In the genomic region with DNA sequence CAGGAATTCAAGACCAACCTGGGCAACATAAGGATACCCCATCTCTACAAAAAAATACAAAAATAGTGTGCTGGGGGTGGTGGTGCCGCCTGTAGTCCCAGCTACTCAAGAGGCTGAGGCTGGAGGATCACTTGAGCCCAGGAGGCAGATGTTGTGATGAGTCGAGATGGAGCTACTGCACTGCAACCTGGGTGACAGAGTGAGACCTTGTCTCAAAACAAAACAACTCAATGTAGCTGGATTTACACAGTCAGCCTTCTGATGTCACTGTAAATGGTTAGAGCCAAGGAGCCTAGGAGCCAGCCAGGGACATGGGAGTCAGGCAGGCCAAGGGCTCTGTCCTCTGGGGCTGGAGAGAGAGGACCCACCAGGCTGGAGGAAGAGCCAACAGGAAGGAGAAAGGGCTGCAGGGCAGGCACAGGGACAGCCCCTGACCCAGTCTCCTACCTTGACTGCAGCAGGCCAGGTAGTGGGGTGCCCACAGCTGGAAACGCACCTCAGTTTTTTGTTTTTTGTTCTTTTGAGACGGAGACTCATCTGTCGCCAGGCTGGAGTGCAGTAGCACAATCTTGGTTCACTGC, we compare ENCODE assay signal across 29 cellular contexts. TPM values are rescaled to one million over a fixed set of nuclear protein-coding genes. Genes with fewer than 3 reads are reported as not detected.
DNase-seq lines count a peak whose midpoint lies in the region; ATAC-seq, FAIRE-seq and TF ChIP-seq lines count a peak whose summit lies in the region.
"Had no signal": no experiment of that assay in that cellular context is flagged by ENCODE, and none has a peak within 500 bp of the region (broad histone marks: within the 10 kb centered on the region; RNA-seq: fewer than 3 reads in every experiment).

No MANE protein-coding gene starts in this region.

- TF ChIP-seq POLR2A in H1 (IDR thresholded peaks at IDR 0.05; ENCODE audit: control extremely low read depth in 1 of 2, low read depth in 2 of 2, low read length in 2 of 2) (no peak), lower leg skin (IDR thresholded peaks at IDR 0.05) (no peak)

- no peak overlapping the region for H2BK12ac ChIP-seq in H1 (ENCODE audit: low read depth, low read length)

- peaks cover 27% of the 10 kb centered on the region for H3F3A ChIP-seq in SK-N-SH (replicated peaks; ENCODE audit: insufficient read depth)

- H2BK5ac ChIP-seq in H1 (ENCODE audit: low read depth, low read length) = no peak overlapping the region

- H3K27ac ChIP-seq in SK-N-SH (ENCODE audit: low read depth in 2 of 2, low read length in 1 of 2) (no peak overlapping the region), HEK293 (ENCODE audit: extremely low read depth, low read depth, low read length) (no peak overlapping the region), H1 (ENCODE audit: low read depth, low read length) (no peak overlapping the region)
- H3K27ac ChIP-seq: epithelial cell of prostate, left ventricle myocardium inferior, neutrophil, prostate gland, thoracic aorta, uterus had no signal

- no peaks in the 10 kb centered on the region for H3K23me2 ChIP-seq in H1 (ENCODE audit: low read depth, low read length)

- no peaks in the 10 kb centered on the region for H3K27me3 ChIP-seq in SK-N-SH (ENCODE audit: insufficient read depth)
- H3K27me3 ChIP-seq in H1 (replicated peaks in 1 of 4; ENCODE audit: control insufficient read depth in 3 of 4, extremely low read depth in 1 of 4, insufficient read depth in 3 of 4, low read length in 3 of 4) = no peaks in the 10 kb centered on the region
- H3K27me3 ChIP-seq: neutrophil, uterus had no signal

- no peak for TF ChIP-seq RAD21 in SK-N-SH (IDR thresholded peaks at IDR 0.05; ENCODE audit: low read length)
- TF ChIP-seq RAD21 in H1 (IDR thresholded peaks at IDR 0.05 in 1 of 2, conservative IDR thresholded peaks at IDR 0.05 in 1 of 2; ENCODE audit: low read depth in 2 of 2, low read length in 2 of 2) = no peak

- no peak overlapping the region for H2BK20ac ChIP-seq in H1 (ENCODE audit: low read length)

- H2AFZ ChIP-seq in SK-N-SH (ENCODE audit: low read depth) = no peak overlapping the region
- no peak overlapping the region for H2AFZ ChIP-seq in H1 (ENCODE audit: low read length)

- H4K5ac ChIP-seq in H1 (ENCODE audit: insufficient read length, low read depth, low read length) = no peak overlapping the region

- no peak overlapping the region for H3K9ac ChIP-seq in SK-N-SH
- no peak overlapping the region for H3K9ac ChIP-seq in H1 (replicated peaks in 1 of 4; ENCODE audit: extremely low read depth in 1 of 4, low read depth in 3 of 4, low read length in 3 of 4)

- no peak overlapping the region for H2BK120ac ChIP-seq in H1 (replicated peaks; ENCODE audit: low read depth, low read length)

- no peaks in the 10 kb centered on the region for H3K79me2 ChIP-seq in SK-N-SH (ENCODE audit: insufficient read depth)
- no peaks in the 10 kb centered on the region for H3K79me2 ChIP-seq in H1 (ENCODE audit: control insufficient read depth in 1 of 2, insufficient read depth in 2 of 2, low read length in 2 of 2)

- H3K14ac ChIP-seq in H1 (ENCODE audit: insufficient read length) = no peak overlapping the region

- H3K18ac ChIP-seq in H1 (ENCODE audit: extremely low read depth, low read length) = no peak overlapping the region

- ATAC-seq in SK-N-SH treated with all-trans-retinoic acid at 6 μM for 48 hours = peak; percentile 23
- ATAC-seq: activated CD8-positive, alpha-beta memory T cell treated with anti-CD3 and anti-CD28 coated beads, Interleukin-2, amount 10 ng/mL, durations not matched to agents 7 days and 5 days; PC-3 had no signal

- H2BK15ac ChIP-seq in H1 (ENCODE audit: low read length) = 0 out of 2 replicates have a peak overlapping the region, but pooled peaks have one; percentile 61

- H3K4me2 ChIP-seq in SK-N-SH (no peak overlapping the region), H1 (ENCODE audit: insufficient read depth in 1 of 2, low read depth in 2 of 2, low read length in 2 of 2) (no peak overlapping the region)

- no peak overlapping the region for H4K8ac ChIP-seq in H1 (ENCODE audit: extremely low read depth, insufficient read depth, low read length)

- H3K9me2 ChIP-seq in SK-N-SH = no peaks in the 10 kb centered on the region

- CTCF ChIA-PET in SK-N-SH (lab: Yijun Ruan, JAX) (interaction anchor here (0.9 to 2.7 kb wide), 4 partner anchors 9 to 55 kb away, joined by 3 to 10 read pairs (median 5); a partner anchor contains a TSS), HEK293 (lab: Yijun Ruan, JAX) (interaction anchor here (0.8 to 1.0 kb wide), 2 partner anchors 17 to 34 kb away, joined by 3 read pairs; a partner anchor contains a TSS), H1 (lab: Charles Lee; ENCODE audit: partially characterized antibody) (interaction anchor here (0.6 to 15.0 kb wide), 6 partner anchors 12 to 178 kb away, joined by 3 to 212 read pairs (median 6); a partner anchor contains a TSS)

- no peaks in the 10 kb centered on the region for H3K79me1 ChIP-seq in H1 (ENCODE audit: low read depth, low read length)

- no peak overlapping the region for H4K91ac ChIP-seq in H1 (replicated peaks; ENCODE audit: insufficient read length, low read length)

- FAIRE-seq in H1 (lab: Jason Lieb, UNC) = no peak
- FAIRE-seq: bronchial epithelial cell, colon had no signal

- H3K4me1 ChIP-seq in SK-N-SH (ENCODE audit: control insufficient read depth in 1 of 2, insufficient read depth in 2 of 2, low read depth in 1 of 2, low read length in 1 of 2) (peaks cover 0 to 13% of the 10 kb centered on the region in 2 experiments; a peak in 1 of 4 replicates), HEK293 (ENCODE audit: control insufficient read depth, insufficient read depth, low read length) (no peaks in the 10 kb centered on the region), H1 (replicated peaks in 1 of 4; ENCODE audit: control insufficient read depth in 3 of 4, insufficient read depth in 4 of 4, low read length in 3 of 4) (no peaks in the 10 kb centered on the region)
- H3K4me1 ChIP-seq: uterus had no signal

- H3K56ac ChIP-seq in H1 (replicated peaks; ENCODE audit: insufficient read length, low read depth, low read length) = no peak overlapping the region

- H3K4me3 ChIP-seq in SK-N-SH (ENCODE audit: low read depth in 2 of 2, low read length in 1 of 2) (no peak overlapping the region), HEK293 (ENCODE audit: low read depth, low read length) (no peak overlapping the region), H1 (ENCODE audit: extremely low read depth in 1 of 4, insufficient read depth in 2 of 4, low read depth in 3 of 4, low read length in 4 of 4) (no peak overlapping the region), lower leg skin (ENCODE audit: low read depth, poor library complexity, severe bottlenecking) (no peak overlapping the region)
- H3K4me3 ChIP-seq: left ventricle myocardium inferior, prostate gland, thoracic aorta, uterus had no signal

- 91% methylated on average over 5 of the region's 5 CpGs for WGBS in SK-N-SH (ENCODE audit: low lambda C conversion rate)
- 96% methylated on average over 5 of the region's 5 CpGs; no CpG with 5 or more reads in 1 of the 2 experiments for WGBS in H1 (ENCODE audit: extremely low coverage in 1 of 2, insufficient coverage in 1 of 2, insufficient read length in 1 of 2, insufficient replicate concordance in 2 of 2, low coverage in 1 of 2, low lambda C conversion rate in 2 of 2, missing lambda C conversion rate in 1 of 2), 2 experiments
- WGBS in lower leg skin, 2 donors = 84 to 85% methylated on average over 5 of the region's 5 CpGs

- POLR2A ChIA-PET in SK-N-SH (lab: Yijun Ruan, JAX) = interaction anchor here (0.6 to 1.1 kb wide), 3 partner anchors 46 to 167 kb away, joined by 3 to 4 read pairs (median 3); a partner anchor contains a TSS
- POLR2A ChIA-PET in HEK293 (lab: Yijun Ruan, JAX) = interaction anchor here (0.7 to 2.1 kb wide), 3 partner anchors 38 to 1144 kb away, joined by 3 to 11 read pairs (median 3); a partner anchor contains a TSS
- POLR2A ChIA-PET in H1 (lab: Charles Lee; ENCODE audit: partially characterized antibody) = interaction anchor here (0.9 to 2.5 kb wide), 4 partner anchors 9 to 47 kb away, joined by 3 to 9 read pairs (median 6); a partner anchor contains a TSS

- H3K23ac ChIP-seq in H1 (ENCODE audit: insufficient read length) = no peak overlapping the region

- peaks cover 0 to 7% of the 10 kb centered on the region in 2 experiments for H3K36me3 ChIP-seq in SK-N-SH (replicated peaks in 1 of 2; ENCODE audit: control insufficient read depth in 1 of 2, insufficient read depth in 2 of 2, low read length in 1 of 2)
- peaks cover 0 to 18% of the 10 kb centered on the region in 2 experiments; a peak in 2 of 3 replicates for H3K36me3 ChIP-seq in HEK293 (ENCODE audit: control insufficient read depth in 2 of 2, insufficient read depth in 1 of 2, low read length in 2 of 2)
- H3K36me3 ChIP-seq in H1 (ENCODE audit: control insufficient read depth in 2 of 4, insufficient read depth in 4 of 4, low read length in 3 of 4) = peaks cover 0 to 8% (median 2%) of the 10 kb centered on the region in 4 experiments; a peak in 3 of 8 replicates
- H3K36me3 ChIP-seq: prostate gland, thoracic aorta, uterus had no signal

- intact Hi-C loops in lower leg skin (cut with DNase I; ENCODE audit: low total_unique reads) = no loop called here

- DNase-seq in SK-N-SH = no peak
- DNase-seq in H1 (ENCODE audit: low read depth in 1 of 2, low spot score in 2 of 2) = no peak
- DNase-seq in NCI-H748 (lab: John Stamatoyannopoulos, UW; ENCODE audit: unreplicated experiment) = no peak
- no peak for DNase-seq in lower leg skin (ENCODE audit: low spot score in 2 of 2)
- DNase-seq: 8988T; activated CD4-positive, alpha-beta T cell treated with anti-CD3 and anti-CD28 coated beads for 48 hours; activated CD8-positive, alpha-beta memory T cell treated with anti-CD3 and anti-CD28 coated beads, Interleukin-2, amount 10 ng/mL, durations not matched to agents 7 days and 5 days; anterior cingulate cortex; CD4-positive, CD25-positive, alpha-beta regulatory T cell; effector CD8-positive, alpha-beta T cell; left ventricle myocardium inferior; naive B cell; NCI-H1092; NCI-H187 treated with DMSO at 0.1 percent for 48 hours; NCI-H524 treated with DMSO at 0.1 percent for 48 hours; NK-92 treated with Interleukin-12 subunit alpha and Interleukin-12 subunit beta, amount 100 ng/mL, for 24 hours; PC-3; Right ventricle myocardium superior; stimulated activated CD4-positive, alpha-beta T cell treated with anti-CD3 and anti-CD28 coated beads, Interleukin-4, amount 100 ng/mL, for 4 hours; stimulated activated naive CD4-positive, alpha-beta T cell; uterus had no signal

- H4K20me1 ChIP-seq in SK-N-SH (ENCODE audit: insufficient read depth) (no peaks in the 10 kb centered on the region), H1 (replicated peaks in 1 of 2; ENCODE audit: control insufficient read depth in 1 of 2, insufficient read depth in 2 of 2, low read length in 2 of 2) (no peaks in the 10 kb centered on the region)

- H2AK5ac ChIP-seq in H1 (ENCODE audit: low read depth, low read length) = 0 out of 2 replicates have a peak overlapping the region, but pooled peaks have one; percentile 24

- TF ChIP-seq CTCF in SK-N-SH (IDR thresholded peaks at IDR 0.05) (no peak), HEK293 (tag by site-specific recombination; IDR thresholded peaks at IDR 0.05) (no peak), H1 (IDR thresholded peaks at IDR 0.05; ENCODE audit: control extremely low read depth in 1 of 3, insufficient read depth in 1 of 3, low read depth in 1 of 3, low read length in 3 of 3) (no peak), lower leg skin (IDR thresholded peaks at IDR 0.05) (no peak)

- H3K9me3 ChIP-seq in SK-N-SH (no peaks in the 10 kb centered on the region), HEK293 (ENCODE audit: control insufficient read depth, insufficient read depth, low read depth, low read length) (no peaks in the 10 kb centered on the region), H1 (ENCODE audit: insufficient read depth in 2 of 2, low read depth in 1 of 2, low read length in 1 of 2) (no peaks in the 10 kb centered on the region)
- H3K9me3 ChIP-seq: left ventricle myocardium inferior, neutrophil, prostate gland, thoracic aorta, uterus had no signal

- TF ChIP-seq EP300 in SK-N-SH (IDR thresholded peaks at IDR 0.05; ENCODE audit: borderline replicate concordance in 1 of 2, low read depth in 1 of 2, low read length in 1 of 2) = no peak
- no peak for TF ChIP-seq EP300 in H1 (IDR thresholded peaks at IDR 0.05; ENCODE audit: borderline replicate concordance in 1 of 2, low read depth in 2 of 2, low read length in 2 of 2)

- no peak overlapping the region for H3K4ac ChIP-seq in H1 (replicated peaks; ENCODE audit: insufficient read length, low read depth, low read length)

RNA-seq across cellular contexts. Expression of a gene that starts 8.4 kb away (rescaled TPM):
- polyA plus RNA-seq in SK-N-SH (2012; rRNA removed) (90.7 and 94.8 TPM in 2 replicates), H1 (2011; rRNA removed) (140 and 190 TPM in 2 replicates)
- polyA plus RNA-seq in SK-N-SH (2012; cell fraction: cytosol; rRNA removed) = 46.6 and 69.3 TPM in 2 replicates
- polyA plus RNA-seq in SK-N-SH (2012; cell fraction: nucleus; rRNA removed) = 61.5 and 62.0 TPM in 2 replicates
- total RNA-seq in H1 (2021; fragmentation: NEBNext Ultra II Directional; extraction: Animal tissue kit (Norgen Biotek cat#: 25700)) = 69.2 and 70.9 TPM in 2 replicates
- polyA plus RNA-seq in H1 (2011; cell fraction: cytosol; rRNA removed) = 121 TPM
- 112 TPM for polyA plus RNA-seq in H1 (2011; cell fraction: nucleus; rRNA removed)
- polyA plus RNA-seq in H1 (2012, experiment 1 of 2) = 68.6 to 81.2 TPM (median 78.1 TPM) in 4 replicates
- polyA plus RNA-seq in H1 (2012, experiment 2 of 2) = 94.9 TPM
- polyA plus RNA-seq in H1 (2013, experiment 1 of 2) = 63.4 TPM
- 67.9 TPM for polyA plus RNA-seq in H1 (2013, experiment 2 of 2)
- 50.1 and 60.7 TPM in 2 replicates for polyA minus RNA-seq in H1 (2011; rRNA and poly(A)+ RNA removed)
- polyA minus RNA-seq in H1 (2011; cell fraction: cytosol; rRNA and poly(A)+ RNA removed) = 63.3 TPM
- 28.2 TPM for polyA minus RNA-seq in H1 (2011; cell fraction: nucleus; rRNA and poly(A)+ RNA removed)
- 100 to 1,000 TPM in 3 of 4 donors, 10 to 100 TPM in 1; 83.4 to 122 (median 108) TPM for total RNA-seq in lower leg skin

RNA-seq across cellular contexts. Expression of a gene that starts 34.3 kb away (rescaled TPM):
- polyA plus RNA-seq in SK-N-SH (2012; rRNA removed) (198 and 222 TPM in 2 replicates), H1 (2011; rRNA removed) (1.9 and 4.3 TPM in 2 replicates)
- 70.0 and 100 TPM in 2 replicates for polyA plus RNA-seq in SK-N-SH (2012; cell fraction: cytosol; rRNA removed)
- polyA plus RNA-seq in SK-N-SH (2012; cell fraction: nucleus; rRNA removed) = 460 and 509 TPM in 2 replicates
- total RNA-seq in H1 (2021; fragmentation: NEBNext Ultra II Directional; extraction: Animal tissue kit (Norgen Biotek cat#: 25700)) = 1.9 and 2.9 TPM in 2 replicates
- 4.8 TPM for polyA plus RNA-seq in H1 (2011; cell fraction: cytosol; rRNA removed)
- polyA plus RNA-seq in H1 (2011; cell fraction: nucleus; rRNA removed) = 18.5 TPM
- polyA plus RNA-seq in H1 (2012, experiment 1 of 2) = 2.4 to 5.6 TPM (median 3.9 TPM) in 4 replicates
- 1.9 TPM for polyA plus RNA-seq in H1 (2012, experiment 2 of 2)
- 1.4 TPM for polyA plus RNA-seq in H1 (2013, experiment 1 of 2)
- 1.6 TPM for polyA plus RNA-seq in H1 (2013, experiment 2 of 2)
- polyA minus RNA-seq in H1 (2011; rRNA and poly(A)+ RNA removed) = 6.9 and 15.2 TPM in 2 replicates
- polyA minus RNA-seq in H1 (2011; cell fraction: cytosol; rRNA and poly(A)+ RNA removed) = 4.5 TPM
- 3.7 TPM for polyA minus RNA-seq in H1 (2011; cell fraction: nucleus; rRNA and poly(A)+ RNA removed)
- 10 to 100 TPM; 58.2 to 94.1 (median 70.4) TPM for total RNA-seq in lower leg skin

RNA-seq across cellular contexts. Expression of a gene that starts 38.7 kb away (rescaled TPM):
- 48.5 and 57.7 TPM in 2 replicates for polyA plus RNA-seq in SK-N-SH (2012; rRNA removed)
- 21.6 and 26.9 TPM in 2 replicates for polyA plus RNA-seq in SK-N-SH (2012; cell fraction: cytosol; rRNA removed)
- polyA plus RNA-seq in SK-N-SH (2012; cell fraction: nucleus; rRNA removed) = 270 and 364 TPM in 2 replicates
- 56.4 and 56.6 TPM in 2 replicates for total RNA-seq in H1 (2021; fragmentation: NEBNext Ultra II Directional; extraction: Animal tissue kit (Norgen Biotek cat#: 25700))
- 35.4 and 53.5 TPM in 2 replicates for polyA plus RNA-seq in H1 (2011; rRNA removed)
- polyA plus RNA-seq in H1 (2011; cell fraction: cytosol; rRNA removed) = 61.5 TPM
- polyA plus RNA-seq in H1 (2011; cell fraction: nucleus; rRNA removed) = 143 TPM
- polyA plus RNA-seq in H1 (2012, experiment 1 of 2) = 53.2 to 67.0 TPM (median 62.3 TPM) in 4 replicates
- 60.2 TPM for polyA plus RNA-seq in H1 (2012, experiment 2 of 2)
- polyA plus RNA-seq in H1 (2013, experiment 1 of 2) = 43.2 TPM
- 44.5 TPM for polyA plus RNA-seq in H1 (2013, experiment 2 of 2)
- polyA minus RNA-seq in H1 (2011; rRNA and poly(A)+ RNA removed) = 5.8 and 8.3 TPM in 2 replicates
- polyA minus RNA-seq in H1 (2011; cell fraction: cytosol; rRNA and poly(A)+ RNA removed) = 19.6 TPM
- polyA minus RNA-seq in H1 (2011; cell fraction: nucleus; rRNA and poly(A)+ RNA removed) = 30.1 TPM
- 10 to 100 TPM; 28.0 to 33.5 (median 32.1) TPM for total RNA-seq in lower leg skin

RNA-seq across cellular contexts. Expression of a gene that starts 42.6 kb away (rescaled TPM):
- polyA plus RNA-seq in SK-N-SH (2012; rRNA removed) (28.1 and 29.3 TPM in 2 replicates), H1 (2011; rRNA removed) (32.6 and 49.7 TPM in 2 replicates)
- 2.3 and 3.4 TPM in 2 replicates for polyA plus RNA-seq in SK-N-SH (2012; cell fraction: cytosol; rRNA removed)
- polyA plus RNA-seq in SK-N-SH (2012; cell fraction: nucleus; rRNA removed) = 256 and 346 TPM in 2 replicates
- 12.8 and 16.6 TPM in 2 replicates for total RNA-seq in H1 (2021; fragmentation: NEBNext Ultra II Directional; extraction: Animal tissue kit (Norgen Biotek cat#: 25700))
- polyA plus RNA-seq in H1 (2011; cell fraction: cytosol; rRNA removed) = 36.1 TPM
- polyA plus RNA-seq in H1 (2011; cell fraction: nucleus; rRNA removed) = 233 TPM
- 25.4 to 32.2 TPM (median 26.8 TPM) in 4 replicates for polyA plus RNA-seq in H1 (2012, experiment 1 of 2)
- 12.5 TPM for polyA plus RNA-seq in H1 (2012, experiment 2 of 2)
- 16.5 TPM for polyA plus RNA-seq in H1 (2013, experiment 1 of 2)
- 13.8 TPM for polyA plus RNA-seq in H1 (2013, experiment 2 of 2)
- polyA minus RNA-seq in H1 (2011; rRNA and poly(A)+ RNA removed) = 4.5 and 8.5 TPM in 2 replicates
- polyA minus RNA-seq in H1 (2011; cell fraction: cytosol; rRNA and poly(A)+ RNA removed) = 5.9 TPM
- polyA minus RNA-seq in H1 (2011; cell fraction: nucleus; rRNA and poly(A)+ RNA removed) = 29.9 TPM
- total RNA-seq in lower leg skin = 1 to 10 TPM in 3 of 4 donors, not detected in 1; 1.1 to 3.6 (median 1.4) TPM
- total RNA-seq: bronchial epithelial cell had no signal

RNA-seq across cellular contexts. Expression of a gene that starts 44.7 kb away (rescaled TPM):
- polyA plus RNA-seq in SK-N-SH (2012; rRNA removed) (26.6 and 59.8 TPM in 2 replicates), H1 (2011; rRNA removed) (47.7 and 65.7 TPM in 2 replicates)
- polyA plus RNA-seq in SK-N-SH (2012; cell fraction: cytosol; rRNA removed) = 23.2 and 39.4 TPM in 2 replicates
- 64.8 and 66.1 TPM in 2 replicates for polyA plus RNA-seq in SK-N-SH (2012; cell fraction: nucleus; rRNA removed)
- total RNA-seq in H1 (2021; fragmentation: NEBNext Ultra II Directional; extraction: Animal tissue kit (Norgen Biotek cat#: 25700)) = 43.5 and 46.6 TPM in 2 replicates
- polyA plus RNA-seq in H1 (2011; cell fraction: cytosol; rRNA removed) = 22.1 TPM
- polyA plus RNA-seq in H1 (2011; cell fraction: nucleus; rRNA removed) = 51.2 TPM
- polyA plus RNA-seq in H1 (2012, experiment 1 of 2) = 31.1 to 59.1 TPM (median 54.7 TPM) in 4 replicates
- 45.0 TPM for polyA plus RNA-seq in H1 (2012, experiment 2 of 2)
- 104 TPM for polyA plus RNA-seq in H1 (2013, experiment 1 of 2)
- 87.1 TPM for polyA plus RNA-seq in H1 (2013, experiment 2 of 2)
- polyA minus RNA-seq in H1 (2011; rRNA and poly(A)+ RNA removed) = 12.5 and 14.5 TPM in 2 replicates
- polyA minus RNA-seq in H1 (2011; cell fraction: cytosol; rRNA and poly(A)+ RNA removed) = 27.9 TPM
- polyA minus RNA-seq in H1 (2011; cell fraction: nucleus; rRNA and poly(A)+ RNA removed) = 17.1 TPM
- total RNA-seq in lower leg skin = 100 to 1,000 TPM in 1 of 4 donors, 1 to 10 TPM in 3; 1.4 to 100 (median 3.1) TPM
- total RNA-seq: CD4-positive, CD25-positive, alpha-beta regulatory T cell had no signal
- polyA plus RNA-seq: CD4-positive, CD25-positive, alpha-beta regulatory T cell had no signal

Comparison
In these comparisons a context has a peak if more than half of its experiments do, and no peak if none do; other contexts are left out.
1. RNA of a gene that starts 34.3 kb away (total RNA-seq): 58.2 to 94.1 TPM in lower leg skin; 1.9 to 2.9 TPM in H1; every median in the first group is over 10 times any median in the second.